1 cellular context compared by ENCODE assay signal in the genomic region with DNA sequence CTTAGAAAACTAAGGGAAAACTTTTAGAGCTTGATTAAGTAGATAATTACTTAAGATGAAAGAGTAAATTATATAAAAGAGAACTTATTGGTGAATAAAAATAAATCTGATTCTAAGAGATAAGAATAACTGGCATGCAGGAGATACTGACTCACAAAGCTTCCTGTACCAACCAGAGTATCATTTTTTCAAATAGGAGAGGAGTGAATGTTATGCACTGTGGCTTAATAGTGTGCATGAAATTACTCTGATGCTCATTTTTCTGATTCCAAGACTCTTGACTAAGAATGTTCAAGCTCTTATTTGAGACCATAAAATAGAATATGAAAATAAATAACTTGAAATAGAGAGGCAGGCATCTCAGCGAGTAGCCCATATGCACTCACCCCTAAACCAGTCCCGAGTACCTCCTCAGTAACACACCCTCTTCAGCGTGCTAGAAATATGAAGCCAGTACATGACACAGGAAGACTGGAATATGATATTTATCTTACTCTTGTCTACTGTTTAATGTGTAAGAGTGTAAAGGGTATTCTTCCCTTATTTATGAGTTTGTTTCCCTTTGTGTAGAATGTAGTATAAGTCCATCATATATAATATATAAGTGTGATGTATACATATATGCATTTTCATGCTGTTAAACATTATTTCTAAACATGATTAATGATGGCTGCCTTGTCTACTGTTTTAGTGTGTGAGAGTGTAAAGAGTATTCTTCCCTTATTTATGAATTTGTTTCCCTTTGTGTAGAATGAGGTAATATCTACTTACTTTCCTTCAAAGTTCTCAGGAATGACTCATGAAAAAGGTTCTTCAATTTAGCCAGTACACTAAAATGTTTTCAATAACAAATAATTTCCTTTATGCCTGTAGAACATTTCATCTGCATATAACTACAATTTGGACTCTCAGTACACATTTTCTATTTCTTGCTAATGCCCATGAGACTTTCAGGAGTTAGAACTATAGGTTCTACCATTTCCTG.
TF ChIP-seq lines count a peak whose summit lies in the region.

No MANE protein-coding gene starts in this region.

TF ChIP-seq in SK-N-SH, 30 proteins besides CTCF, POLR2A, EP300 and RAD21 (continued from another document):
- TF ChIP-seq, protein P1, sequence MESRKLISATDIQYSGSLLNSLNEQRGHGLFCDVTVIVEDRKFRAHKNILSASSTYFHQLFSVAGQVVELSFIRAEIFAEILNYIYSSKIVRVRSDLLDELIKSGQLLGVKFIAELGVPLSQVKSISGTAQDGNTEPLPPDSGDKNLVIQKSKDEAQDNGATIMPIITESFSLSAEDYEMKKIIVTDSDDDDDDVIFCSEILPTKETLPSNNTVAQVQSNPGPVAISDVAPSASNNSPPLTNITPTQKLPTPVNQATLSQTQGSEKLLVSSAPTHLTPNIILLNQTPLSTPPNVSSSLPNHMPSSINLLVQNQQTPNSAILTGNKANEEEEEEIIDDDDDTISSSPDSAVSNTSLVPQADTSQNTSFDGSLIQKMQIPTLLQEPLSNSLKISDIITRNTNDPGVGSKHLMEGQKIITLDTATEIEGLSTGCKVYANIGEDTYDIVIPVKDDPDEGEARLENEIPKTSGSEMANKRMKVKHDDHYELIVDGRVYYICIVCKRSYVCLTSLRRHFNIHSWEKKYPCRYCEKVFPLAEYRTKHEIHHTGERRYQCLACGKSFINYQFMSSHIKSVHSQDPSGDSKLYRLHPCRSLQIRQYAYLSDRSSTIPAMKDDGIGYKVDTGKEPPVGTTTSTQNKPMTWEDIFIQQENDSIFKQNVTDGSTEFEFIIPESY (IDR thresholded peaks at IDR 0.05; ENCODE audit: borderline replicate concordance, low read depth) = no peak
- TF ChIP-seq SMC3 (IDR thresholded peaks at IDR 0.05; ENCODE audit: low read depth, low read length) (no peak), GATA2 (CRISPR knock-in tag; IDR thresholded peaks at IDR 0.05) (no peak), RXRA (IDR thresholded peaks at IDR 0.05; ENCODE audit: borderline replicate concordance, low read depth) (no peak), TAF1 (IDR thresholded peaks at IDR 0.05; ENCODE audit: borderline replicate concordance, low read depth, low read length) (no peak), JUND (IDR thresholded peaks at IDR 0.05) (peak; percentile 42), RCOR1 (IDR thresholded peaks at IDR 0.05; ENCODE audit: low read length) (no peak), SIN3A (IDR thresholded peaks at IDR 0.05; ENCODE audit: borderline replicate concordance, low read depth, low read length) (no peak), POLR2AphosphoS5 (IDR thresholded peaks at IDR 0.05; ENCODE audit: low read depth, low read length) (no peak), TCF12 (IDR thresholded peaks at IDR 0.05) (0 out of 2 replicates have a peak, but pooled peaks have one; percentile 36), EZH2phosphoT487 (IDR thresholded peaks at IDR 0.05; ENCODE audit: borderline replicate concordance, low read depth) (no peak), YY1 (IDR thresholded peaks at IDR 0.05; ENCODE audit: low read depth) (no peak), FOSL2 (IDR thresholded peaks at IDR 0.05; ENCODE audit: borderline replicate concordance, low read depth) (peak; percentile 41; the same call in 1 of the 2 replicates), NFIC (IDR thresholded peaks at IDR 0.05; ENCODE audit: borderline replicate concordance) (peak; percentile 14; the same call in 1 of the 2 replicates), TEAD4 (IDR thresholded peaks at IDR 0.05; ENCODE audit: borderline replicate concordance, insufficient read depth) (no peak), RFX5 (IDR thresholded peaks at IDR 0.05; ENCODE audit: low read length) (no peak), CHD2 (IDR thresholded peaks at IDR 0.05; ENCODE audit: low read length, partially characterized antibody) (no peak)
- TF ChIP-seq, protein P2, sequence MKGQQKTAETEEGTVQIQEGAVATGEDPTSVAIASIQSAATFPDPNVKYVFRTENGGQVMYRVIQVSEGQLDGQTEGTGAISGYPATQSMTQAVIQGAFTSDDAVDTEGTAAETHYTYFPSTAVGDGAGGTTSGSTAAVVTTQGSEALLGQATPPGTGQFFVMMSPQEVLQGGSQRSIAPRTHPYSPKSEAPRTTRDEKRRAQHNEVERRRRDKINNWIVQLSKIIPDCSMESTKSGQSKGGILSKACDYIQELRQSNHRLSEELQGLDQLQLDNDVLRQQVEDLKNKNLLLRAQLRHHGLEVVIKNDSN (IDR thresholded peaks at IDR 0.05; ENCODE audit: borderline replicate concordance, low read depth) = no peak
- TF ChIP-seq, protein P3, sequence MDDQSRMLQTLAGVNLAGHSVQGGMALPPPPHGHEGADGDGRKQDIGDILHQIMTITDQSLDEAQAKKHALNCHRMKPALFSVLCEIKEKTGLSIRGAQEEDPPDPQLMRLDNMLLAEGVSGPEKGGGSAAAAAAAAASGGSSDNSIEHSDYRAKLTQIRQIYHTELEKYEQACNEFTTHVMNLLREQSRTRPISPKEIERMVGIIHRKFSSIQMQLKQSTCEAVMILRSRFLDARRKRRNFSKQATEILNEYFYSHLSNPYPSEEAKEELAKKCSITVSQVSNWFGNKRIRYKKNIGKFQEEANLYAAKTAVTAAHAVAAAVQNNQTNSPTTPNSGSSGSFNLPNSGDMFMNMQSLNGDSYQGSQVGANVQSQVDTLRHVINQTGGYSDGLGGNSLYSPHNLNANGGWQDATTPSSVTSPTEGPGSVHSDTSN (IDR thresholded peaks at IDR 0.05) = no peak
- TF ChIP-seq, protein P4, sequence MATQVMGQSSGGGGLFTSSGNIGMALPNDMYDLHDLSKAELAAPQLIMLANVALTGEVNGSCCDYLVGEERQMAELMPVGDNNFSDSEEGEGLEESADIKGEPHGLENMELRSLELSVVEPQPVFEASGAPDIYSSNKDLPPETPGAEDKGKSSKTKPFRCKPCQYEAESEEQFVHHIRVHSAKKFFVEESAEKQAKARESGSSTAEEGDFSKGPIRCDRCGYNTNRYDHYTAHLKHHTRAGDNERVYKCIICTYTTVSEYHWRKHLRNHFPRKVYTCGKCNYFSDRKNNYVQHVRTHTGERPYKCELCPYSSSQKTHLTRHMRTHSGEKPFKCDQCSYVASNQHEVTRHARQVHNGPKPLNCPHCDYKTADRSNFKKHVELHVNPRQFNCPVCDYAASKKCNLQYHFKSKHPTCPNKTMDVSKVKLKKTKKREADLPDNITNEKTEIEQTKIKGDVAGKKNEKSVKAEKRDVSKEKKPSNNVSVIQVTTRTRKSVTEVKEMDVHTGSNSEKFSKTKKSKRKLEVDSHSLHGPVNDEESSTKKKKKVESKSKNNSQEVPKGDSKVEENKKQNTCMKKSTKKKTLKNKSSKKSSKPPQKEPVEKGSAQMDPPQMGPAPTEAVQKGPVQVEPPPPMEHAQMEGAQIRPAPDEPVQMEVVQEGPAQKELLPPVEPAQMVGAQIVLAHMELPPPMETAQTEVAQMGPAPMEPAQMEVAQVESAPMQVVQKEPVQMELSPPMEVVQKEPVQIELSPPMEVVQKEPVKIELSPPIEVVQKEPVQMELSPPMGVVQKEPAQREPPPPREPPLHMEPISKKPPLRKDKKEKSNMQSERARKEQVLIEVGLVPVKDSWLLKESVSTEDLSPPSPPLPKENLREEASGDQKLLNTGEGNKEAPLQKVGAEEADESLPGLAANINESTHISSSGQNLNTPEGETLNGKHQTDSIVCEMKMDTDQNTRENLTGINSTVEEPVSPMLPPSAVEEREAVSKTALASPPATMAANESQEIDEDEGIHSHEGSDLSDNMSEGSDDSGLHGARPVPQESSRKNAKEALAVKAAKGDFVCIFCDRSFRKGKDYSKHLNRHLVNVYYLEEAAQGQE (IDR thresholded peaks at IDR 0.05; ENCODE audit: low read depth, low read length) = no peak
